In genomic region chr4:187139116-187139515, GRCh38 we compare ENCODE assay signal across 28 cellular contexts.
"Had no signal": no experiment of that assay in that cellular context is flagged by ENCODE, and none has a peak within 500 bp of the region (broad histone marks: within the 10 kb centered on the region; RNA-seq: fewer than 3 reads in every experiment).

No MANE protein-coding gene starts in this region.

- ATAC-seq: left cardiac atrium; left lung; naive thymus-derived CD8-positive, alpha-beta T cell; pancreas; right cardiac atrium; sciatic nerve; stimulated activated memory B cell treated with anti-CD40 and anti-IgM and Interleukin-4, amounts not matched to agents 10 μg/mL and 1 μg/mL and 100 μg/mL, for 72 hours; stimulated activated naive CD8-positive, alpha-beta T cell treated with anti-CD3 and anti-CD28 coated beads, Interleukin-15, amount 100 ng/mL, for 72 hours had no signal

- H3K9me3 Mint-ChIP-seq: nephron; neural crest cell; stimulated activated memory B cell treated with anti-CD40 and anti-IgM and Interleukin-4, amounts not matched to agents 10 μg/mL and 1 μg/mL and 100 μg/mL, for 72 hours; type B pancreatic cell had no signal

- H3K4me3 ChIP-seq: left lung, lung, pancreas, prostate gland, skin epidermis, spleen, tibial nerve, uterus had no signal

- H3K36me3 Mint-ChIP-seq: naive thymus-derived CD8-positive, alpha-beta T cell; stimulated activated memory B cell treated with anti-CD40 and anti-IgM and Interleukin-4, amounts not matched to agents 10 μg/mL and 1 μg/mL and 100 μg/mL, for 72 hours; type B pancreatic cell had no signal

- FAIRE-seq: keratinocyte, pancreas had no signal

- H3K4me1 ChIP-seq: left lung, pancreas, prostate gland, spleen, tibial nerve, uterus had no signal

- DNase-seq: hippocampal formation; kidney glomerular epithelial cell; left cardiac atrium; left lung; midbrain; naive thymus-derived CD8-positive, alpha-beta T cell; nucleus accumbens; pancreas; posterior cingulate gyrus; retina; right cardiac atrium; spleen; stimulated activated CD4-positive, alpha-beta T cell treated with anti-CD3 and anti-CD28 coated beads, Interleukin-4, amount 100 ng/mL, for 4 hours; stimulated activated CD8-positive, alpha-beta memory T cell treated with anti-CD3 and anti-CD28 coated beads, Interleukin-4, amount 100 ng/mL, for 48 hours; stimulated activated naive CD4-positive, alpha-beta T cell treated with Interleukin-2 at 50 U/mL for 16 hours; stimulated activated naive CD8-positive, alpha-beta T cell treated with anti-CD3 and anti-CD28 coated beads, Interleukin-15, amount 100 ng/mL, for 72 hours; substantia nigra; uterus had no signal

- H3K27ac ChIP-seq: left lung, pancreas, prostate gland, skin epidermis, spleen, tibial nerve, uterus had no signal

- H3K27ac Mint-ChIP-seq: naive thymus-derived CD8-positive, alpha-beta T cell; nephron; stimulated activated memory B cell treated with anti-CD40 and anti-IgM and Interleukin-4, amounts not matched to agents 10 μg/mL and 1 μg/mL and 100 μg/mL, for 72 hours; stimulated activated naive CD8-positive, alpha-beta T cell treated with anti-CD3 and anti-CD28 coated beads, Interleukin-15, amount 100 ng/mL, for 72 hours; type B pancreatic cell had no signal

- H3K27me3 Mint-ChIP-seq: naive thymus-derived CD8-positive, alpha-beta T cell; stimulated activated memory B cell treated with anti-CD40 and anti-IgM and Interleukin-4, amounts not matched to agents 10 μg/mL and 1 μg/mL and 100 μg/mL, for 72 hours; stimulated activated naive CD8-positive, alpha-beta T cell treated with anti-CD3 and anti-CD28 coated beads, Interleukin-15, amount 100 ng/mL, for 72 hours; type B pancreatic cell had no signal

- H3K36me3 ChIP-seq: left lung, pancreas, prostate gland, spleen, tibial nerve, uterus had no signal

- H3K4me1 Mint-ChIP-seq: naive thymus-derived CD8-positive, alpha-beta T cell; neural crest cell; stimulated activated memory B cell treated with anti-CD40 and anti-IgM and Interleukin-4, amounts not matched to agents 10 μg/mL and 1 μg/mL and 100 μg/mL, for 72 hours; stimulated activated naive CD8-positive, alpha-beta T cell treated with anti-CD3 and anti-CD28 coated beads, Interleukin-15, amount 100 ng/mL, for 72 hours had no signal

- H3K9me3 ChIP-seq: left lung, pancreas, prostate gland, spleen, tibial nerve, uterus had no signal

- H3K27me3 ChIP-seq: left lung, pancreas, spleen, tibial nerve, uterus had no signal

- H3K4me3 Mint-ChIP-seq: naive thymus-derived CD8-positive, alpha-beta T cell; nephron; neural crest cell; stimulated activated memory B cell treated with anti-CD40 and anti-IgM and Interleukin-4, amounts not matched to agents 10 μg/mL and 1 μg/mL and 100 μg/mL, for 72 hours; stimulated activated naive CD8-positive, alpha-beta T cell treated with anti-CD3 and anti-CD28 coated beads, Interleukin-15, amount 100 ng/mL, for 72 hours; type B pancreatic cell had no signal
